9 cellular contexts compared by ENCODE assay signal in genomic region chr15:90286678-90287077, GRCh38. TPM values are rescaled to one million over a fixed set of nuclear protein-coding genes. Genes with fewer than 3 reads are reported as not detected.
DNase-seq lines count a peak whose midpoint lies in the region; ATAC-seq, FAIRE-seq and TF ChIP-seq lines count a peak whose summit lies in the region.
"Had no signal": no experiment of that assay in that cellular context is flagged by ENCODE, and none has a peak within 500 bp of the region (broad histone marks: within the 10 kb centered on the region; RNA-seq: fewer than 3 reads in every experiment).

No MANE protein-coding gene starts in this region.

- BruUV-seq in OCI-LY7 (replicated peaks; lab: Mats Ljungman, UMichigan) (no TSS peak), K562 (replicated peaks; lab: Mats Ljungman, UMichigan) (no TSS peak)

- intact Hi-C loops in OCI-LY7 (cut with micrococcal nuclease; ENCODE audit: unreplicated experiment), result loop anchor here (5.0 kb wide), 2 partner anchors 54 to 144 kb away; partner anchors contain the start of genes CIB1 and GDPGP1
- intact Hi-C loops in K562 (cut with micrococcal nuclease), result loop anchor here (1.0 to 10.0 kb wide), 3 partner anchors 54 to 542 kb away; partner anchors contain the start of genes CIB1 and GDPGP1
- intact Hi-C loops in mucosa of descending colon (cut with DNase I, micrococcal nuclease), result no loop called here

- H2AFZ ChIP-seq in OCI-LY7 (ENCODE audit: low read length) (no peak overlapping the region), K562 (ENCODE audit: low read depth, low read length) (no peak overlapping the region)

- FAIRE-seq in K562 (lab: Jason Lieb, UNC), result peak; percentile 80

- no peak for TF ChIP-seq EP300 in K562 (IDR thresholded peaks at IDR 0.05; ENCODE audit: low read length)

- in situ Hi-C loops in K562 (cut with MboI), result no loop called here

- no peak for TF ChIP-seq POLR2A in K562 (conservative IDR thresholded peaks at IDR 0.05)
- TF ChIP-seq POLR2A in GM18505 (IDR thresholded peaks at IDR 0.05; ENCODE audit: borderline replicate concordance, extremely low read depth, insufficient read depth, insufficient read length), result no peak

- no peak overlapping the region for H3K27ac ChIP-seq in OCI-LY7 (ENCODE audit: low read depth, low read length, poor library complexity, severe bottlenecking)
- no peak overlapping the region for H3K27ac ChIP-seq in K562 (ENCODE audit: extremely low read depth, low read depth, low read length)

- no peaks in the 10 kb centered on the region for H3K9me1 ChIP-seq in K562 (ENCODE audit: control insufficient read depth, insufficient read depth, low read length)

- DNase-seq in A172 (ENCODE audit: low spot score) (peak; percentile 13), GM10248 (ENCODE audit: extremely low spot score) (peak; percentile 47), OCI-LY7 (ENCODE audit: low spot score) (peak; percentile 59), K562 (ENCODE audit: extremely low read depth in 1 of 4, low spot score in 3 of 4) (peak in 2 of 4 experiments; percentile 45 to 55), mucosa of descending colon (no peak), NCI-H1417 treated with DMSO at 0.1 percent for 48 hours (lab: John Stamatoyannopoulos, UW) (no peak)

- H3K9ac ChIP-seq in K562 (ENCODE audit: insufficient read depth in 1 of 2, low read depth in 2 of 2, low read length in 2 of 2), result no peak overlapping the region

- ATAC-seq in K562, result peak; percentile 92
- peak; percentile 55 for ATAC-seq in mucosa of descending colon
- ATAC-seq in GM18861 (IDR thresholded peaks at IDR 0.05; ENCODE audit: unreplicated experiment), result no peak
- no peak for ATAC-seq in GM18505 (IDR thresholded peaks at IDR 0.05; ENCODE audit: unreplicated experiment)

- no peaks in the 10 kb centered on the region for H3K36me3 ChIP-seq in OCI-LY7 (ENCODE audit: insufficient read depth, low read length)
- no peaks in the 10 kb centered on the region for H3K36me3 ChIP-seq in K562 (ENCODE audit: control insufficient read depth, insufficient read depth, low read length)
- H3K36me3 ChIP-seq in mucosa of descending colon (ENCODE audit: low read depth), result no peaks in the 10 kb centered on the region

- H3K27me3 ChIP-seq in K562 (ENCODE audit: control insufficient read depth in 2 of 2, insufficient read depth in 2 of 2, low read length in 2 of 2), result no peaks in the 10 kb centered on the region

- POLR2A ChIA-PET in GM10248 (lab: Yijun Ruan, JAX) (no interaction called here), OCI-LY7 (lab: Charles Lee) (interaction anchor here (0.6 to 0.7 kb wide), 3 partner anchors 19 to 143 kb away, joined by 3 read pairs; no protein-coding TSS in a partner anchor), K562 (lab: Yijun Ruan, JAX) (interaction anchor here (1.8 kb wide), 1 partner anchor 195 kb away, joined by 4 read pairs; no protein-coding TSS in a partner anchor)

- TF ChIP-seq RAD21 in K562 (CRISPR knock-in tag; conservative IDR thresholded peaks at IDR 0.05 in 1 of 2, IDR thresholded peaks at IDR 0.05 in 1 of 2), result peak; percentile 88 to 89

- peak; percentile 73 for TF ChIP-seq CTCF in GM10248 (IDR thresholded peaks at IDR 0.05; ENCODE audit: control extremely low read depth, extremely low read depth, low read depth, missing control alignments)
- peak; percentile 92 for TF ChIP-seq CTCF in OCI-LY7 (conservative IDR thresholded peaks at IDR 0.05; ENCODE audit: low read length)
- peak; percentile 68 to 91 (median 68) for TF ChIP-seq CTCF in K562 (IDR thresholded peaks at IDR 0.05 in 2 of 3, conservative IDR thresholded peaks at IDR 0.05 in 1 of 3; ENCODE audit: insufficient read depth in 2 of 3, low read depth in 1 of 3, low read length in 3 of 3)
- TF ChIP-seq CTCF in mucosa of descending colon (IDR thresholded peaks at IDR 0.05), result no peak

- H3K4me3 ChIP-seq in OCI-LY7 (ENCODE audit: low read depth, low read length, poor library complexity, severe bottlenecking) (no peak overlapping the region), K562 (no peak overlapping the region), mucosa of descending colon (no peak overlapping the region)

- H3K9me2 ChIP-seq in OCI-LY7 (ENCODE audit: insufficient read depth, low read length), result no peaks in the 10 kb centered on the region

- H3K79me2 ChIP-seq in OCI-LY7 (ENCODE audit: insufficient read depth, low read depth, low read length), result no peaks in the 10 kb centered on the region
- no peaks in the 10 kb centered on the region for H3K79me2 ChIP-seq in K562 (ENCODE audit: control insufficient read depth, insufficient read depth, low read length)

- peaks cover 4% of the 10 kb centered on the region for H3K4me1 ChIP-seq in OCI-LY7 (ENCODE audit: insufficient read depth, low read length, poor library complexity, severe bottlenecking)
- H3K4me1 ChIP-seq in K562 (replicated peaks in 1 of 2; ENCODE audit: control insufficient read depth in 2 of 2, insufficient read depth in 2 of 2, low read length in 2 of 2), result peaks cover 2 to 3% of the 10 kb centered on the region in 2 experiments; a peak in 3 of 5 replicates
- no peaks in the 10 kb centered on the region for H3K4me1 ChIP-seq in mucosa of descending colon (ENCODE audit: low read depth)

- H3K9me3 ChIP-seq in OCI-LY7 (ENCODE audit: low read length) (no peaks in the 10 kb centered on the region), K562 (replicated peaks; ENCODE audit: control insufficient read depth, insufficient read depth, low read depth, low read length) (no peaks in the 10 kb centered on the region), mucosa of descending colon (no peaks in the 10 kb centered on the region)

- H3K4me2 ChIP-seq in OCI-LY7 (ENCODE audit: low read length), result no peak overlapping the region
- no peak overlapping the region for H3K4me2 ChIP-seq in K562 (ENCODE audit: insufficient read depth, low read length)

- H4K20me1 ChIP-seq in OCI-LY7 (ENCODE audit: insufficient read depth, low read length) (no peaks in the 10 kb centered on the region), K562 (replicated peaks; ENCODE audit: control insufficient read depth, insufficient read depth, low read length) (no peaks in the 10 kb centered on the region)

- CTCF ChIA-PET in GM10248 (lab: Yijun Ruan, JAX), result interaction anchor here (0.7 to 2.1 kb wide), 8 partner anchors 9 to 557 kb away, joined by 3 to 14 read pairs (median 4); partner anchors contain the start of gene CIB1
- CTCF ChIA-PET in OCI-LY7 (lab: Charles Lee; ENCODE audit: unreplicated experiment), result interaction anchor here (0.5 kb wide), 1 partner anchor 897 kb away, joined by 6 read pairs; no protein-coding TSS in a partner anchor
- CTCF ChIA-PET in K562 (lab: Yijun Ruan, JAX; ENCODE audit: low intra/inter-chr PET ratio), result interaction anchor here (0.6 to 0.7 kb wide), 6 partner anchors 131 to 629 kb away, joined by 3 to 8 read pairs (median 4); no protein-coding TSS in a partner anchor

RNA-seq across cellular contexts. Expression of gene NGRN, which starts 21.2 kb away (rescaled TPM):
- total RNA-seq in A172 (2014; rRNA removed; shearing (Covaris generic)), result 82.9 and 90.4 TPM in 2 replicates
- total RNA-seq in OCI-LY7 (2014; rRNA removed; shearing (Covaris generic)), result 65.0 and 72.8 TPM in 2 replicates
- total RNA-seq in OCI-LY7 (2022) (40.0 and 44.4 TPM in 2 replicates), K562 (2014; rRNA removed) (69.5 and 73.4 TPM in 2 replicates), K562 (2014; rRNA removed; fragmentation: Illumina TruSeq; extraction: Trizol) (54.9 and 58.8 TPM in 2 replicates), K562 (2015; rRNA removed; fragmentation: Illumina TruSeq; extraction: Trizol) (60.0 and 61.5 TPM in 2 replicates), K562 (2021) (64.6 and 66.5 TPM in 2 replicates), mucosa of descending colon (100 to 1,000 TPM in 1 of 3 donors, 10 to 100 TPM in 2; 41.7 to 111 (median 54.1) TPM)
- 23.0 and 24.9 TPM in 2 replicates for total RNA-seq in K562 (2011; cell fraction: chromatin; rRNA removed; ENCODE audit: low replicate concordance)
- total RNA-seq in K562 (2011; cell fraction: nucleolus; rRNA removed), result 17.9 and 20.5 TPM in 2 replicates
- 24.8 and 26.5 TPM in 2 replicates for total RNA-seq in K562 (2011; cell fraction: nucleoplasm; rRNA removed)
- polyA plus RNA-seq in K562 (2011; rRNA removed) (57.5 and 62.8 TPM in 2 replicates), K562 (2014; fragmentation: Illumina TruSeq; extraction: Trizol) (47.9 and 56.5 TPM in 2 replicates), K562 (2014; fragmentation: Nextera tagmentation; extraction: Ambion mirVana) (10 to 100 TPM; 14.0 to 21.0 TPM), K562 (2014; rRNA removed) (64.5 and 70.3 TPM in 2 replicates)
- polyA plus RNA-seq in K562 (2011; cell fraction: cytosol; rRNA removed), result 45.8 and 48.7 TPM in 2 replicates
- polyA plus RNA-seq in K562 (2011; cell fraction: nucleus; rRNA removed), result 21.4 and 27.0 TPM in 2 replicates
- polyA plus RNA-seq in K562 (2012), result 49.2 and 50.7 TPM in 2 replicates
- polyA minus RNA-seq in K562 (2011; rRNA and poly(A)+ RNA removed), result 37.7 and 38.0 TPM in 2 replicates
- 18.5 and 20.3 TPM in 2 replicates for polyA minus RNA-seq in K562 (2011; cell fraction: cytosol; rRNA and poly(A)+ RNA removed)
- 8.5 and 11.4 TPM in 2 replicates for polyA minus RNA-seq in K562 (2011; cell fraction: nucleus; rRNA and poly(A)+ RNA removed)

RNA-seq across cellular contexts. Expression of gene TTLL13, which starts 37.3 kb away (rescaled TPM):
- not detected in 2 replicates for total RNA-seq in A172 (2014; rRNA removed; shearing (Covaris generic))
- 0.57 and 0.88 TPM in 2 replicates for total RNA-seq in OCI-LY7 (2014; rRNA removed; shearing (Covaris generic))
- total RNA-seq in OCI-LY7 (2022) (0.77 and 1.3 TPM in 2 replicates), K562 (2014; rRNA removed) (0.04 TPM in 1 of 2 replicates, not detected in the other), K562 (2014; rRNA removed; fragmentation: Illumina TruSeq; extraction: Trizol) (0.10 and 0.22 TPM in 2 replicates), K562 (2015; rRNA removed; fragmentation: Illumina TruSeq; extraction: Trizol) (0.11 TPM in 1 of 2 replicates, not detected in the other), K562 (2021) (0.11 and 0.36 TPM in 2 replicates), mucosa of descending colon (under 1 TPM; 0.34 to 0.93 (median 0.63) TPM)
- 1.1 and 1.4 TPM in 2 replicates for total RNA-seq in K562 (2011; cell fraction: chromatin; rRNA removed; ENCODE audit: low replicate concordance)
- total RNA-seq in K562 (2011; cell fraction: nucleolus; rRNA removed), result 0.53 and 0.83 TPM in 2 replicates
- total RNA-seq in K562 (2011; cell fraction: nucleoplasm; rRNA removed), result 0.37 and 0.76 TPM in 2 replicates
- polyA plus RNA-seq in K562 (2011; rRNA removed) (0.20 and 0.24 TPM in 2 replicates), K562 (2014; fragmentation: Illumina TruSeq; extraction: Trizol) (0.12 TPM in 1 of 2 replicates, not detected in the other), K562 (2014; fragmentation: Nextera tagmentation; extraction: Ambion mirVana) (under 1 TPM; 0.10 to 0.17 TPM), K562 (2014; rRNA removed) (0.05 TPM in 1 of 2 replicates, not detected in the other)
- 0.22 and 0.24 TPM in 2 replicates for polyA plus RNA-seq in K562 (2011; cell fraction: cytosol; rRNA removed)
- polyA plus RNA-seq in K562 (2011; cell fraction: nucleus; rRNA removed), result 0.49 and 0.74 TPM in 2 replicates
- 0.17 and 0.55 TPM in 2 replicates for polyA plus RNA-seq in K562 (2012)
- polyA minus RNA-seq in K562 (2011; rRNA and poly(A)+ RNA removed), result 0.28 and 0.51 TPM in 2 replicates
- polyA minus RNA-seq in K562 (2011; cell fraction: cytosol; rRNA and poly(A)+ RNA removed), result not detected in 2 replicates
- polyA minus RNA-seq in K562 (2011; cell fraction: nucleus; rRNA and poly(A)+ RNA removed), result 0.22 and 0.40 TPM in 2 replicates
- total RNA-seq: urinary bladder had no signal

RNA-seq across cellular contexts. Expression of gene GDPGP1, which starts 52.7 kb away (rescaled TPM):
- total RNA-seq in A172 (2014; rRNA removed; shearing (Covaris generic)), result 4.8 and 5.7 TPM in 2 replicates
- 8.1 and 22.3 TPM in 2 replicates for total RNA-seq in OCI-LY7 (2014; rRNA removed; shearing (Covaris generic))
- 12.1 and 12.9 TPM in 2 replicates for total RNA-seq in OCI-LY7 (2022)
- 9.0 and 29.0 TPM in 2 replicates for total RNA-seq in K562 (2011; cell fraction: chromatin; rRNA removed; ENCODE audit: low replicate concordance)
- 29.9 and 32.4 TPM in 2 replicates for total RNA-seq in K562 (2011; cell fraction: nucleolus; rRNA removed)
- 18.3 and 18.8 TPM in 2 replicates for total RNA-seq in K562 (2011; cell fraction: nucleoplasm; rRNA removed)
- total RNA-seq in K562 (2014; rRNA removed), result 3.9 and 4.0 TPM in 2 replicates
- total RNA-seq in K562 (2014; rRNA removed; fragmentation: Illumina TruSeq; extraction: Trizol), result 2.8 and 3.0 TPM in 2 replicates
- total RNA-seq in K562 (2015; rRNA removed; fragmentation: Illumina TruSeq; extraction: Trizol), result 2.4 and 3.0 TPM in 2 replicates
- 6.0 and 6.1 TPM in 2 replicates for total RNA-seq in K562 (2021)
- 3.7 and 4.0 TPM in 2 replicates for polyA plus RNA-seq in K562 (2011; rRNA removed)
- polyA plus RNA-seq in K562 (2011; cell fraction: cytosol; rRNA removed), result 1.4 and 2.7 TPM in 2 replicates
- 9.9 and 12.7 TPM in 2 replicates for polyA plus RNA-seq in K562 (2011; cell fraction: nucleus; rRNA removed)
- 2.3 and 4.2 TPM in 2 replicates for polyA plus RNA-seq in K562 (2012)
- polyA plus RNA-seq in K562 (2014; fragmentation: Illumina TruSeq; extraction: Trizol), result 1.2 and 2.0 TPM in 2 replicates
- polyA plus RNA-seq in K562 (2014; fragmentation: Nextera tagmentation; extraction: Ambion mirVana), result under 1 TPM; 0.78 to 0.92 TPM
- 2.6 and 3.3 TPM in 2 replicates for polyA plus RNA-seq in K562 (2014; rRNA removed)
- 7.1 and 7.7 TPM in 2 replicates for polyA minus RNA-seq in K562 (2011; rRNA and poly(A)+ RNA removed)
- 6.0 and 7.6 TPM in 2 replicates for polyA minus RNA-seq in K562 (2011; cell fraction: cytosol; rRNA and poly(A)+ RNA removed)
- 13.9 and 15.4 TPM in 2 replicates for polyA minus RNA-seq in K562 (2011; cell fraction: nucleus; rRNA and poly(A)+ RNA removed)
- 10 to 100 TPM; 18.2 to 25.5 (median 19.3) TPM for total RNA-seq in mucosa of descending colon

RNA-seq across cellular contexts. Expression of gene CIB1, which starts 52.9 kb away (rescaled TPM):
- total RNA-seq in A172 (2014; rRNA removed; shearing (Covaris generic)), result 35.1 and 52.7 TPM in 2 replicates
- 52.8 and 53.2 TPM in 2 replicates for total RNA-seq in OCI-LY7 (2014; rRNA removed; shearing (Covaris generic))
- total RNA-seq in OCI-LY7 (2022) (54.5 and 66.0 TPM in 2 replicates), K562 (2014; rRNA removed) (61.4 and 94.5 TPM in 2 replicates), K562 (2014; rRNA removed; fragmentation: Illumina TruSeq; extraction: Trizol) (46.9 and 49.6 TPM in 2 replicates), K562 (2015; rRNA removed; fragmentation: Illumina TruSeq; extraction: Trizol) (63.4 and 64.5 TPM in 2 replicates), K562 (2021) (106 and 107 TPM in 2 replicates), mucosa of descending colon (100 to 1,000 TPM; 126 to 273 (median 209) TPM)
- total RNA-seq in K562 (2011; cell fraction: chromatin; rRNA removed; ENCODE audit: low replicate concordance), result 14.3 and 33.8 TPM in 2 replicates
- 35.9 and 36.5 TPM in 2 replicates for total RNA-seq in K562 (2011; cell fraction: nucleolus; rRNA removed)
- 26.0 and 30.1 TPM in 2 replicates for total RNA-seq in K562 (2011; cell fraction: nucleoplasm; rRNA removed)
- polyA plus RNA-seq in K562 (2011; rRNA removed) (136 and 186 TPM in 2 replicates), K562 (2014; fragmentation: Illumina TruSeq; extraction: Trizol) (107 and 138 TPM in 2 replicates), K562 (2014; fragmentation: Nextera tagmentation; extraction: Ambion mirVana) (10 to 100 TPM; 14.9 to 33.8 TPM), K562 (2014; rRNA removed) (128 and 142 TPM in 2 replicates)
- polyA plus RNA-seq in K562 (2011; cell fraction: cytosol; rRNA removed), result 212 and 302 TPM in 2 replicates
- polyA plus RNA-seq in K562 (2011; cell fraction: nucleus; rRNA removed), result 104 and 147 TPM in 2 replicates
- polyA plus RNA-seq in K562 (2012), result 132 and 166 TPM in 2 replicates
- 38.2 and 47.4 TPM in 2 replicates for polyA minus RNA-seq in K562 (2011; rRNA and poly(A)+ RNA removed)
- polyA minus RNA-seq in K562 (2011; cell fraction: cytosol; rRNA and poly(A)+ RNA removed), result 35.2 and 37.1 TPM in 2 replicates
- 10.0 and 16.9 TPM in 2 replicates for polyA minus RNA-seq in K562 (2011; cell fraction: nucleus; rRNA and poly(A)+ RNA removed)

Comparison
In these comparisons a context has a peak if more than half of its experiments do, and no peak if none do; other contexts are left out.
1. DNase-seq: peak in A172 (single experiment), GM10248 (single experiment) and OCI-LY7 (single experiment); none in mucosa of descending colon (0 of 3) and NCI-H1417 treated with DMSO at 0.1 percent for 48 hours (single experiment).
2. ATAC-seq: peak in K562 (single experiment) and mucosa of descending colon (single experiment); none in GM18861 (single experiment) and GM18505 (single experiment).
3. intact Hi-C loops: an anchor here in OCI-LY7 (5.0 kb wide) and K562 (1.0 to 10.0 kb wide); none called in mucosa of descending colon.